11 cellular contexts compared by ENCODE assay signal in genomic region chr3:183845608-183846288, GRCh38. TPM values are rescaled to one million over a fixed set of nuclear protein-coding genes. Genes with fewer than 3 reads are reported as not detected.
A peak's percentile ranks its signal among the peaks of the same experiment; 100 is the strongest.
DNase-seq lines count a peak whose midpoint lies in the region; ATAC-seq and TF ChIP-seq lines count a peak whose summit lies in the region.
"Had no signal": no experiment of that assay in that cellular context is flagged by ENCODE, and none has a peak within 500 bp of the region (broad histone marks: within the 10 kb centered on the region; RNA-seq: fewer than 3 reads in every experiment).

No MANE protein-coding gene starts in this region.

- CTCF ChIA-PET in mammary epithelial cell (lab: Charles Lee; ENCODE audit: low non-redundant PET): no interaction called here
- CTCF ChIA-PET in OCI-LY7 (lab: Charles Lee; ENCODE audit: unreplicated experiment): no interaction called here

- TF ChIP-seq CTCF in H9 (conservative IDR thresholded peaks at IDR 0.05) (no peak), mammary epithelial cell (conservative IDR thresholded peaks at IDR 0.05 in 1 of 2, IDR thresholded peaks at IDR 0.05 in 1 of 2; ENCODE audit: extremely low read depth in 1 of 2, insufficient read depth in 1 of 2, low read depth in 1 of 2, low read length in 2 of 2) (no peak), prostate gland (IDR thresholded peaks at IDR 0.05) (no peak), OCI-LY7 (conservative IDR thresholded peaks at IDR 0.05; ENCODE audit: low read length) (no peak)

- no peak overlapping the region for H4K91ac ChIP-seq in H9 (ENCODE audit: insufficient read length, low read depth, low read length)

- H3K27me3 ChIP-seq in H9 (ENCODE audit: insufficient read depth, low read length) (no peaks in the 10 kb centered on the region), mammary epithelial cell (ENCODE audit: insufficient read depth, low read length) (no peaks in the 10 kb centered on the region), prostate gland (replicated peaks; ENCODE audit: insufficient read depth) (no peaks in the 10 kb centered on the region)
- H3K27me3 ChIP-seq: upper lobe of left lung had no signal

- H3K18ac ChIP-seq in H9 (ENCODE audit: insufficient read length, low read depth, low read length): no peak overlapping the region

- H3K27me3 Mint-ChIP-seq in H9 (ENCODE audit: low read depth): no peaks in the 10 kb centered on the region
- H3K27me3 Mint-ChIP-seq: activated CD4-positive, alpha-beta T cell treated with anti-CD3 and anti-CD28 coated beads, Interleukin-2, amount 10 ng/mL, durations not matched to agents 24 days and 14 days; activated naive CD8-positive, alpha-beta T cell had no signal

- dilution Hi-C loops in mammary epithelial cell (cut with HindIII; ENCODE audit: low sequenced_read_pairs): no loop called here

- H2AFZ ChIP-seq in H9 (ENCODE audit: low read length): no peak overlapping the region
- H2AFZ ChIP-seq in mammary epithelial cell (ENCODE audit: low read depth, low read length): no peak overlapping the region
- H2AFZ ChIP-seq in OCI-LY7 (ENCODE audit: low read length): no peak overlapping the region

- H3K9me3 ChIP-seq in H9 (ENCODE audit: control insufficient read depth, low read depth, low read length): no peaks in the 10 kb centered on the region
- H3K9me3 ChIP-seq in mammary epithelial cell (replicated peaks; ENCODE audit: insufficient read depth, low read length): no peaks in the 10 kb centered on the region
- no peaks in the 10 kb centered on the region for H3K9me3 ChIP-seq in prostate gland
- H3K9me3 ChIP-seq in OCI-LY7 (ENCODE audit: low read length): no peaks in the 10 kb centered on the region
- H3K9me3 ChIP-seq: upper lobe of left lung had no signal

- peak overlapping the region in 2 of 3 experiments; percentile 20 to 49; a peak in 2 of 7 replicates for H3K27ac Mint-ChIP-seq in H9
- H3K27ac Mint-ChIP-seq: activated naive CD8-positive, alpha-beta T cell had no signal

- no CpG with 5 or more reads among the region's 13 CpGs for WGBS in H9 (ENCODE audit: extremely low coverage, insufficient read length, low lambda C conversion rate)
- WGBS in mammary epithelial cell (ENCODE audit: low coverage, missing lambda C conversion rate): 79% methylated on average over 13 of the region's 13 CpGs
- WGBS in prostate gland: 74% methylated on average over 13 of the region's 13 CpGs

- no peaks in the 10 kb centered on the region for H3K23me2 ChIP-seq in H9 (ENCODE audit: insufficient read length, low read depth, low read length, poor library complexity, severe bottlenecking)

- DNase-seq in H9 (no peak), NCI-H226 (peak; percentile 46), mammary epithelial cell (peak; percentile 42), prostate gland (ENCODE audit: low spot score) (no peak), OCI-LY7 (ENCODE audit: low spot score) (no peak), NCI-H510A treated with DMSO at 0.1 percent for 48 hours (lab: John Stamatoyannopoulos, UW) (no peak)
- DNase-seq: activated CD4-positive, alpha-beta T cell treated with anti-CD3 and anti-CD28 coated beads, Interleukin-2, amount 10 ng/mL, durations not matched to agents 24 days and 14 days; NCI-H2029 treated with DMSO at 0.1 percent for 48 hours; upper lobe of left lung had no signal

- H3K27ac ChIP-seq in H9 (ENCODE audit: insufficient read length, low read depth, low read length) (no peak overlapping the region), mammary epithelial cell (ENCODE audit: insufficient read depth, low read depth, low read length) (peak overlapping the region; percentile 57), prostate gland (peak overlapping the region; percentile 45 to 62), OCI-LY7 (ENCODE audit: low read depth, low read length, poor library complexity, severe bottlenecking) (no peak overlapping the region)
- H3K27ac ChIP-seq: upper lobe of left lung had no signal

- no peak overlapping the region for H3K14ac ChIP-seq in H9 (ENCODE audit: insufficient read depth, low read length)

- H3K4me1 ChIP-seq in H9 (ENCODE audit: insufficient read depth, low read length): no peaks in the 10 kb centered on the region
- peaks cover 22% of the 10 kb centered on the region for H3K4me1 ChIP-seq in mammary epithelial cell (ENCODE audit: insufficient read depth, low read length)
- H3K4me1 ChIP-seq in prostate gland (replicated peaks): no peaks in the 10 kb centered on the region
- no peaks in the 10 kb centered on the region for H3K4me1 ChIP-seq in OCI-LY7 (ENCODE audit: insufficient read depth, low read length, poor library complexity, severe bottlenecking)
- H3K4me1 ChIP-seq: upper lobe of left lung had no signal

- no peak for TF ChIP-seq POLR2A in prostate gland (IDR thresholded peaks at IDR 0.05)

- no peak overlapping the region for H2AK5ac ChIP-seq in H9 (ENCODE audit: insufficient read length, low read length)

- intact Hi-C loops in mammary epithelial cell (cut with micrococcal nuclease) (no loop called here), prostate gland (cut with DNase I) (no loop called here), OCI-LY7 (cut with micrococcal nuclease; ENCODE audit: unreplicated experiment) (no loop called here)

- H3K9me3 Mint-ChIP-seq in H9: no peaks in the 10 kb centered on the region
- H3K9me3 Mint-ChIP-seq: activated CD4-positive, alpha-beta T cell treated with anti-CD3 and anti-CD28 coated beads, Interleukin-2, amount 10 ng/mL, durations not matched to agents 24 days and 14 days had no signal

- H2BK5ac ChIP-seq in H9 (ENCODE audit: insufficient read length, low read length): no peak overlapping the region

- no peak overlapping the region for H2BK20ac ChIP-seq in H9 (ENCODE audit: low read depth, low read length, poor library complexity, severe bottlenecking)

- no peaks in the 10 kb centered on the region; a peak in 2 of 4 replicates for H3K4me1 Mint-ChIP-seq in H9

- H3K79me2 ChIP-seq in H9 (ENCODE audit: insufficient read depth, low read length) (no peaks in the 10 kb centered on the region), mammary epithelial cell (ENCODE audit: insufficient read depth, low read length) (peaks cover 5% of the 10 kb centered on the region), OCI-LY7 (ENCODE audit: insufficient read depth, low read depth, low read length) (no peaks in the 10 kb centered on the region)

- H3K36me3 ChIP-seq in mammary epithelial cell (ENCODE audit: insufficient read depth, low read length) (peaks cover 17% of the 10 kb centered on the region), prostate gland (no peaks in the 10 kb centered on the region), OCI-LY7 (ENCODE audit: insufficient read depth, low read length) (peaks cover 86% of the 10 kb centered on the region)

- H4K8ac ChIP-seq in H9 (replicated peaks; ENCODE audit: insufficient read length, low read depth, low read length): no peak overlapping the region

- no peaks in the 10 kb centered on the region for H3K9me2 ChIP-seq in OCI-LY7 (ENCODE audit: insufficient read depth, low read length)

- H3K23ac ChIP-seq in H9 (ENCODE audit: insufficient read length, low read depth, low read length): no peak overlapping the region

- no peak overlapping the region for H2BK12ac ChIP-seq in H9 (ENCODE audit: insufficient read length, low read depth, low read length)

- H3K9ac ChIP-seq in H9 (ENCODE audit: extremely low read depth, insufficient read length, low read length) (no peak overlapping the region), mammary epithelial cell (ENCODE audit: insufficient read depth, low read length) (no peak overlapping the region)

- BruUV-seq in mammary epithelial cell (replicated peaks; lab: Mats Ljungman, UMichigan) (no TSS peak), OCI-LY7 (replicated peaks; lab: Mats Ljungman, UMichigan) (no TSS peak)

- no peak overlapping the region for H2BK15ac ChIP-seq in H9 (ENCODE audit: low read depth, low read length)

- no peak overlapping the region for H3K4me2 ChIP-seq in H9 (ENCODE audit: insufficient read depth, insufficient read length, low read length)
- H3K4me2 ChIP-seq in mammary epithelial cell (ENCODE audit: insufficient read depth, low read depth, low read length): peak overlapping the region; percentile 67
- H3K4me2 ChIP-seq in OCI-LY7 (ENCODE audit: low read length): no peak overlapping the region

- no peak overlapping the region for H4K5ac ChIP-seq in H9 (ENCODE audit: insufficient read length, low read depth, low read length)

- no peak overlapping the region for H3K4me3 ChIP-seq in mammary epithelial cell (replicated peaks in 1 of 3; ENCODE audit: insufficient read depth in 1 of 3, low read depth in 2 of 3, low read length in 3 of 3)
- H3K4me3 ChIP-seq in prostate gland: no peak overlapping the region
- H3K4me3 ChIP-seq in OCI-LY7 (ENCODE audit: low read depth, low read length, poor library complexity, severe bottlenecking): no peak overlapping the region
- H3K4me3 ChIP-seq: upper lobe of left lung had no signal

- H2BK120ac ChIP-seq in H9 (ENCODE audit: low read depth, low read length, poor library complexity, severe bottlenecking): no peak overlapping the region

- H3K4me3 Mint-ChIP-seq in H9: no peak overlapping the region
- H3K4me3 Mint-ChIP-seq: activated CD4-positive, alpha-beta T cell treated with anti-CD3 and anti-CD28 coated beads, Interleukin-2, amount 10 ng/mL, durations not matched to agents 24 days and 14 days; activated naive CD8-positive, alpha-beta T cell had no signal

- no peak for ATAC-seq in HG03025 (IDR thresholded peaks at IDR 0.05; ENCODE audit: low FRiP score, unreplicated experiment)

- in situ Hi-C loops in mammary epithelial cell (cut with MboI; ENCODE audit: low sequenced_read_pairs in 2 of 2): no loop called here

- no peak overlapping the region for H3K56ac ChIP-seq in H9 (ENCODE audit: insufficient read length, low read depth, low read length)

- no peaks in the 10 kb centered on the region for H4K20me1 ChIP-seq in H9 (ENCODE audit: control insufficient read depth, insufficient read depth, insufficient read length)
- H4K20me1 ChIP-seq in mammary epithelial cell (ENCODE audit: insufficient read depth, low read length): no peaks in the 10 kb centered on the region
- no peaks in the 10 kb centered on the region for H4K20me1 ChIP-seq in OCI-LY7 (ENCODE audit: insufficient read depth, low read length)

- POLR2A ChIA-PET in OCI-LY7 (lab: Charles Lee): no interaction called here

- H3K36me3 Mint-ChIP-seq in H9 (ENCODE audit: insufficient read depth in 1 of 3, low read depth in 3 of 3): peaks cover 23 to 74% (median 71%) of the 10 kb centered on the region in 3 experiments; a peak in 6 of 7 replicates

- H3K4ac ChIP-seq in H9 (ENCODE audit: low read depth, low read length): no peak overlapping the region

- H3T11ph ChIP-seq in H9 (ENCODE audit: low read length): no peak overlapping the region

- no peaks in the 10 kb centered on the region for H3K79me1 ChIP-seq in H9 (ENCODE audit: insufficient read depth, low read depth, low read length, poor library complexity, severe bottlenecking)

RNA-seq across cellular contexts. Expression of gene MAP6D1, which starts 20.4 kb away (rescaled TPM):
- total RNA-seq in H9 (2021) (5.6 and 7.1 TPM in 2 replicates), mammary epithelial cell (1 to 10 TPM; 1.1 to 4.0 TPM), prostate gland (10 to 100 TPM; 17.3 to 22.3 TPM), OCI-LY7 (2022) (1.1 TPM in 2 replicates)
- polyA plus RNA-seq in mammary epithelial cell: 4.0 TPM
- 4.5 TPM for polyA minus RNA-seq in mammary epithelial cell
- 0.88 and 1.5 TPM in 2 replicates for total RNA-seq in OCI-LY7 (2014; rRNA removed; shearing (Covaris generic))

RNA-seq across cellular contexts. Expression of gene PARL, which starts 38.9 kb away (rescaled TPM):
- total RNA-seq in H9 (2021) (94.5 and 95.5 TPM in 2 replicates), mammary epithelial cell (10 to 100 TPM; 33.0 to 70.4 TPM), prostate gland (10 to 100 TPM; 31.5 to 44.3 TPM), OCI-LY7 (2022) (68.2 and 69.3 TPM in 2 replicates)
- 39.6 TPM for polyA plus RNA-seq in mammary epithelial cell
- polyA minus RNA-seq in mammary epithelial cell: 31.3 TPM
- 43.5 and 46.1 TPM in 2 replicates for total RNA-seq in OCI-LY7 (2014; rRNA removed; shearing (Covaris generic))

Comparison
In these comparisons a context has a peak if more than half of its experiments do, and no peak if none do; other contexts are left out.
1. DNase-seq: peak in NCI-H226 (single experiment) and mammary epithelial cell (single experiment); none in H9 (single experiment), prostate gland (single experiment), OCI-LY7 (single experiment) and NCI-H510A treated with DMSO at 0.1 percent for 48 hours (single experiment).
2. H3K27ac ChIP-seq: peak in mammary epithelial cell (single experiment) and prostate gland (2 of 2); none in H9 (single experiment) and OCI-LY7 (single experiment).